1 cellular context compared by ENCODE assay signal in genomic region chr9:6068983-6069382, GRCh38.
TF ChIP-seq lines count a peak whose summit lies in the region.

No MANE protein-coding gene starts in this region.

TF ChIP-seq in GM23338, 12 proteins besides CTCF, POLR2A, EP300 and RAD21 (continued from another document):
- TF ChIP-seq ZNF462 (CRISPR knock-in tag; IDR thresholded peaks at IDR 0.05), result no peak
- TF ChIP-seq JUNB (IDR thresholded peaks at IDR 0.05; ENCODE audit: unreplicated experiment), result no peak
TF ChIP-seq in GM23338: peak in this region for 0.
